Comparison of ENCODE assay signal across 1 cellular context in genomic region chr1:203185585-203185984, GRCh38.
TF ChIP-seq lines count a peak whose summit lies in the region.

No MANE protein-coding gene starts in this region.

TF ChIP-seq in K562, 482 proteins besides CTCF, POLR2A, EP300 and RAD21:
- peak; percentile 32 for TF ChIP-seq ZFP36 (IDR thresholded peaks at IDR 0.05; ENCODE audit: low read depth, low read length, partially characterized antibody)
- TF ChIP-seq DNMT1 (IDR thresholded peaks at IDR 0.05): no peak
